ENCODE assay signal across 1 cellular context in the genomic region with DNA sequence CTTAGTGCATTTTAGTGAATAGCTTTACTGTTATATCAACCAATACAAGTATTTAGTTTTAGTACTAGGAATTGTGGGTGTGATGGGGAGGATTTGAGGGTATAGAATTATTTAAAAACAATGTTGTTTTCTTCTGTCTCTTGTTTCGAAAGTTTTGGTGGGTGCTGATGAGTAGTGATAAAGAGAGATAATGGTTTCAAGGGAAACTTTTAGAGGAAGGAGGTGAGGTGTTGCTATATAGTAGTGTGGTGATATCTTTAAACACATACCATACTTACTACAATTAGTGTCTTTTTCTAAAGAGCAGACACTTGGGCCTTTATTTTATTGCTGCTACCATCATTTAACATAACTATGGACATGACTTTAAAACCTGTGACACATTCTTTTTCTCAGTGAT.
TF ChIP-seq lines count a peak whose summit lies in the region.

No MANE protein-coding gene starts in this region.

TF ChIP-seq in K562, 482 proteins besides CTCF, POLR2A, EP300 and RAD21:
- no peak for TF ChIP-seq SFPQ (IDR thresholded peaks at IDR 0.05; ENCODE audit: low read depth, low read length)
- TF ChIP-seq FOS (IDR thresholded peaks at IDR 0.05; ENCODE audit: extremely low read depth, insufficient read length): no peak
